Comparison of ENCODE assay signal across 1 cellular context in genomic region chr2:218444692-218445357, GRCh38.
A peak's percentile ranks its signal among the peaks of the same experiment; 100 is the strongest.
TF ChIP-seq lines count a peak whose summit lies in the region.

No MANE protein-coding gene starts in this region.

TF ChIP-seq in HepG2, 621 proteins besides CTCF, POLR2A, EP300 and RAD21 (continued from another document and continues in another):
- TF ChIP-seq ZFP91 (CRISPR knock-in tag; IDR thresholded peaks at IDR 0.05; ENCODE audit: borderline replicate concordance), result peak; percentile 78
- peak; percentile 89 for TF ChIP-seq ARID2 (CRISPR knock-in tag; IDR thresholded peaks at IDR 0.05; ENCODE audit: borderline replicate concordance)
- no peak for TF ChIP-seq POLR2AphosphoS2 (IDR thresholded peaks at IDR 0.05; ENCODE audit: low read depth, low read length)
- TF ChIP-seq HOXD1 (CRISPR knock-in tag; IDR thresholded peaks at IDR 0.05), result peak; percentile 72
- no peak for TF ChIP-seq ZBTB40 (IDR thresholded peaks at IDR 0.05)
- peak; percentile 75; the same call in 1 of the 2 replicates for TF ChIP-seq ZBTB40 (CRISPR knock-in tag; IDR thresholded peaks at IDR 0.05)
- TF ChIP-seq ZNF564 (CRISPR knock-in tag; IDR thresholded peaks at IDR 0.05), result peak; percentile 93; the same call in 1 of the 2 replicates
- TF ChIP-seq TRIM24 (CRISPR knock-in tag; IDR thresholded peaks at IDR 0.05), result no peak
- 0 out of 2 replicates have a peak, but pooled peaks have one; percentile 15 for TF ChIP-seq SNAI1 (CRISPR knock-in tag; IDR thresholded peaks at IDR 0.05; ENCODE audit: borderline replicate concordance)
- TF ChIP-seq ZNF431 (CRISPR knock-in tag; IDR thresholded peaks at IDR 0.05; ENCODE audit: borderline replicate concordance, low read depth), result peak; percentile 95; the same call in 1 of the 2 replicates
- no peak; the same call in 1 of the 2 replicates for TF ChIP-seq ZNF83 (CRISPR knock-in tag; IDR thresholded peaks at IDR 0.05; ENCODE audit: borderline replicate concordance)
- TF ChIP-seq ZNF256 (CRISPR knock-in tag; conservative IDR thresholded peaks at IDR 0.05), result no peak
- TF ChIP-seq SMARCE1 (IDR thresholded peaks at IDR 0.05; ENCODE audit: borderline replicate concordance), result no peak
- peak; percentile 80; the same call in 1 of the 2 replicates for TF ChIP-seq ZNF749 (CRISPR knock-in tag; IDR thresholded peaks at IDR 0.05; ENCODE audit: borderline replicate concordance)
- TF ChIP-seq, protein P1, sequence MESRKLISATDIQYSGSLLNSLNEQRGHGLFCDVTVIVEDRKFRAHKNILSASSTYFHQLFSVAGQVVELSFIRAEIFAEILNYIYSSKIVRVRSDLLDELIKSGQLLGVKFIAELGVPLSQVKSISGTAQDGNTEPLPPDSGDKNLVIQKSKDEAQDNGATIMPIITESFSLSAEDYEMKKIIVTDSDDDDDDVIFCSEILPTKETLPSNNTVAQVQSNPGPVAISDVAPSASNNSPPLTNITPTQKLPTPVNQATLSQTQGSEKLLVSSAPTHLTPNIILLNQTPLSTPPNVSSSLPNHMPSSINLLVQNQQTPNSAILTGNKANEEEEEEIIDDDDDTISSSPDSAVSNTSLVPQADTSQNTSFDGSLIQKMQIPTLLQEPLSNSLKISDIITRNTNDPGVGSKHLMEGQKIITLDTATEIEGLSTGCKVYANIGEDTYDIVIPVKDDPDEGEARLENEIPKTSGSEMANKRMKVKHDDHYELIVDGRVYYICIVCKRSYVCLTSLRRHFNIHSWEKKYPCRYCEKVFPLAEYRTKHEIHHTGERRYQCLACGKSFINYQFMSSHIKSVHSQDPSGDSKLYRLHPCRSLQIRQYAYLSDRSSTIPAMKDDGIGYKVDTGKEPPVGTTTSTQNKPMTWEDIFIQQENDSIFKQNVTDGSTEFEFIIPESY (CRISPR knock-in tag; IDR thresholded peaks at IDR 0.05), result peak; percentile 71; the same call in 1 of the 2 replicates
- TF ChIP-seq NCOA1 (CRISPR knock-in tag; IDR thresholded peaks at IDR 0.05), result no peak
- peak; percentile 98 for TF ChIP-seq RCOR2 (CRISPR knock-in tag; IDR thresholded peaks at IDR 0.05)
- TF ChIP-seq, protein P2, sequence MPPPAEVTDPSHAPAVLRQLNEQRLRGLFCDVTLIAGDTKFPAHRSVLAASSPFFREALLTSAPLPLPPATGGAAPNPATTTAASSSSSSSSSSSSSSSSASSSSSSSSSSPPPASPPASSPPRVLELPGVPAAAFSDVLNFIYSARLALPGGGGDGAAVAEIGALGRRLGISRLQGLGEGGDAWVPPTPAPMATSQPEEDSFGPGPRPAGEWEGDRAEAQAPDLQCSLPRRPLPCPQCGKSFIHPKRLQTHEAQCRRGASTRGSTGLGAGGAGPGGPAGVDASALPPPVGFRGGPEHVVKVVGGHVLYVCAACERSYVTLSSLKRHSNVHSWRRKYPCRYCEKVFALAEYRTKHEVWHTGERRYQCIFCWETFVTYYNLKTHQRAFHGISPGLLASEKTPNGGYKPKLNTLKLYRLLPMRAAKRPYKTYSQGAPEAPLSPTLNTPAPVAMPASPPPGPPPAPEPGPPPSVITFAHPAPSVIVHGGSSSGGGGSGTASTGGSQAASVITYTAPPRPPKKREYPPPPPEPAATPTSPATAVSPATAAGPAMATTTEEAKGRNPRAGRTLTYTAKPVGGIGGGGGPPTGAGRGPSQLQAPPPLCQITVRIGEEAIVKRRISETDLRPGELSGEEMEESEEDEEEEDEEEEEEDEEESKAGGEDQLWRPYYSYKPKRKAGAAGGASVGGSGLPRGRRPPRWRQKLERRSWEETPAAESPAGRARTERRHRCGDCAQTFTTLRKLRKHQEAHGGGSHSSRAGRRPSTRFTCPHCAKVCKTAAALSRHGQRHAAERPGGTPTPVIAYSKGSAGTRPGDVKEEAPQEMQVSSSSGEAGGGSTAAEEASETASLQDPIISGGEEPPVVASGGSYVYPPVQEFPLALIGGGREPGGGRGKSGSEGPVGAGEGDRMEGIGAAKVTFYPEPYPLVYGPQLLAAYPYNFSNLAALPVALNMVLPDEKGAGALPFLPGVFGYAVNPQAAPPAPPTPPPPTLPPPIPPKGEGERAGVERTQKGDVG (CRISPR knock-in tag; IDR thresholded peaks at IDR 0.05; ENCODE audit: borderline replicate concordance), result peak; percentile 91; the same call in 1 of the 2 replicates
- TF ChIP-seq ZFP41 (CRISPR knock-in tag; IDR thresholded peaks at IDR 0.05; ENCODE audit: borderline replicate concordance), result no peak
- TF ChIP-seq KAT8 (CRISPR knock-in tag; IDR thresholded peaks at IDR 0.05), result peak; percentile 81
- TF ChIP-seq SMARCC2 (IDR thresholded peaks at IDR 0.05), result no peak
- TF ChIP-seq TEAD3 (CRISPR knock-in tag; optimal IDR thresholded peaks at IDR 0.05; ENCODE audit: borderline replicate concordance), result peak; percentile 88
- TF ChIP-seq HDAC6 (IDR thresholded peaks at IDR 0.05; ENCODE audit: low read depth, low read length), result no peak
- TF ChIP-seq ADNP (CRISPR knock-in tag; IDR thresholded peaks at IDR 0.05), result no peak
- peak; percentile 92 for TF ChIP-seq POGZ (CRISPR knock-in tag; IDR thresholded peaks at IDR 0.05)
- no peak for TF ChIP-seq ZNF550 (CRISPR knock-in tag; IDR thresholded peaks at IDR 0.05; ENCODE audit: borderline replicate concordance)
- TF ChIP-seq RBM39 (IDR thresholded peaks at IDR 0.05; ENCODE audit: low read depth, low read length, poor library complexity, severe bottlenecking), result no peak
- TF ChIP-seq ZNF816 (CRISPR knock-in tag; IDR thresholded peaks at IDR 0.05; ENCODE audit: borderline replicate concordance), result peak; percentile 50; the same call in 1 of the 2 replicates
- no peak for TF ChIP-seq ZNF235 (CRISPR knock-in tag; IDR thresholded peaks at IDR 0.05; ENCODE audit: borderline replicate concordance)
- TF ChIP-seq ZBTB37 (CRISPR knock-in tag; IDR thresholded peaks at IDR 0.05), result peak; percentile 84
- TF ChIP-seq HNRNPLL (IDR thresholded peaks at IDR 0.05; ENCODE audit: low read depth, low read length, poor library complexity, severe bottlenecking), result no peak
- TF ChIP-seq ZNF784 (CRISPR knock-in tag; IDR thresholded peaks at IDR 0.05; ENCODE audit: borderline replicate concordance), result peak; percentile 81; the same call in 1 of the 2 replicates
- peak; percentile 40; the same call in 1 of the 2 replicates for TF ChIP-seq RBFOX2 (IDR thresholded peaks at IDR 0.05; ENCODE audit: low read depth, low read length)
- 0 out of 2 replicates have a peak, but pooled peaks have one; percentile 45 for TF ChIP-seq ZNF766 (CRISPR knock-in tag; IDR thresholded peaks at IDR 0.05; ENCODE audit: borderline replicate concordance)
- no peak for TF ChIP-seq CHD4 (IDR thresholded peaks at IDR 0.05; ENCODE audit: borderline replicate concordance, low read length)
- TF ChIP-seq MXD4 (CRISPR knock-in tag; IDR thresholded peaks at IDR 0.05), result peak; percentile 85; the same call in 1 of the 2 replicates
- no peak; the same call in 1 of the 2 replicates for TF ChIP-seq ZFP36L2 (CRISPR knock-in tag; IDR thresholded peaks at IDR 0.05)
- TF ChIP-seq, protein P3, sequence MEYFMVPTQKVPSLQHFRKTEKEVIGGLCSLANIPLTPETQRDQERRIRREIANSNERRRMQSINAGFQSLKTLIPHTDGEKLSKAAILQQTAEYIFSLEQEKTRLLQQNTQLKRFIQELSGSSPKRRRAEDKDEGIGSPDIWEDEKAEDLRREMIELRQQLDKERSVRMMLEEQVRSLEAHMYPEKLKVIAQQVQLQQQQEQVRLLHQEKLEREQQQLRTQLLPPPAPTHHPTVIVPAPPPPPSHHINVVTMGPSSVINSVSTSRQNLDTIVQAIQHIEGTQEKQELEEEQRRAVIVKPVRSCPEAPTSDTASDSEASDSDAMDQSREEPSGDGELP (IDR thresholded peaks at IDR 0.05; ENCODE audit: borderline replicate concordance, low read depth), result peak; percentile 100
- no peak for TF ChIP-seq RFX5 (IDR thresholded peaks at IDR 0.05; ENCODE audit: low read depth, low read length)
- no peak for TF ChIP-seq ATF5 (CRISPR knock-in tag; IDR thresholded peaks at IDR 0.05; ENCODE audit: low read depth)
- no peak for TF ChIP-seq ZNF10 (CRISPR knock-in tag; IDR thresholded peaks at IDR 0.05; ENCODE audit: borderline replicate concordance, low read depth)
- TF ChIP-seq DRAP1 (CRISPR knock-in tag; IDR thresholded peaks at IDR 0.05), result peak; percentile 52
- no peak for TF ChIP-seq ARNT (IDR thresholded peaks at IDR 0.05)
